In genomic region chr6:135498178-135498841, GRCh38 we compare ENCODE assay signal across 8 cellular contexts.
DNase-seq lines count a peak whose midpoint lies in the region; ATAC-seq, FAIRE-seq and TF ChIP-seq lines count a peak whose summit lies in the region.

No MANE protein-coding gene starts in this region.

- peak; percentile 84 for FAIRE-seq in H54 (lab: Jason Lieb, UNC)

- DNase-seq in DMS53 (lab: John Stamatoyannopoulos, UW) (peak; percentile 89), H54 (ENCODE audit: insufficient read length, low spot score) (peak; percentile 7), NB4 (ENCODE audit: low read depth) (peak; percentile 69), T-helper 1 cell (peak; percentile 13 to 82 (median 56)), anterior cingulate cortex (lab: John Stamatoyannopoulos, UW) (peak in 55 of 58 donors; percentile 4 to 74 (median 37)), hippocampal formation (lab: John Stamatoyannopoulos, UW) (peak; percentile 45 to 70), retinal pigment epithelial cell (ENCODE audit: low read depth) (peak; percentile 84)

- TF ChIP-seq POLR2A in H54 (IDR thresholded peaks at IDR 0.05; ENCODE audit: low read depth, low read length) (peak; percentile 46), NB4 (IDR thresholded peaks at IDR 0.05; ENCODE audit: extremely low read depth, insufficient read length) (no peak)

- H3K4me3 ChIP-seq in NB4 (ENCODE audit: low read depth, low read length): peak overlapping the region; percentile 66
- H3K4me3 ChIP-seq in retinal pigment epithelial cell (ENCODE audit: low read length): peak overlapping the region; percentile 92

- no peak for TF ChIP-seq CTCF in NB4 (IDR thresholded peaks at IDR 0.05; ENCODE audit: low read depth, low read length)
- TF ChIP-seq CTCF in retinal pigment epithelial cell (conservative IDR thresholded peaks at IDR 0.05; ENCODE audit: low read depth, low read length): no peak

- no peak for ATAC-seq in HG03457 (IDR thresholded peaks at IDR 0.05; ENCODE audit: unreplicated experiment)

Comparison
In these comparisons a context has a peak if more than half of its experiments do, and no peak if none do; other contexts are left out.
1. DNase-seq: peak in every context shown above with its lines; median percentile 89 in DMS53; 84 in retinal pigment epithelial cell; 69 in NB4; 58 in hippocampal formation; 56 in T-helper 1 cell; 37 in anterior cingulate cortex; 7 in H54.